In genomic region chr15:77446840-77447390, GRCh38 we compare ENCODE assay signal across 15 cellular contexts. TPM values are rescaled to one million over a fixed set of nuclear protein-coding genes. Genes with fewer than 3 reads are reported as not detected.
DNase-seq lines count a peak whose midpoint lies in the region; TF ChIP-seq lines count a peak whose summit lies in the region.
"Had no signal": no experiment of that assay in that cellular context is flagged by ENCODE, and none has a peak within 500 bp of the region (broad histone marks: within the 10 kb centered on the region; RNA-seq: fewer than 3 reads in every experiment).

No MANE protein-coding gene starts in this region.

- no peaks in the 10 kb centered on the region for H3K27me3 Mint-ChIP-seq in endothelial cell (ENCODE audit: unreplicated experiment)
- H3K27me3 Mint-ChIP-seq: B cell; CD4-positive, alpha-beta memory T cell had no signal

- WGBS in prostate gland = 46% methylated on average over 4 of the region's 4 CpGs

- H3K4me3 ChIP-seq in prostate gland (no peak overlapping the region), MG63 (no peak overlapping the region)
- H3K4me3 ChIP-seq: GM23338, PC-9 had no signal

- H3K4me1 Mint-ChIP-seq in endothelial cell (ENCODE audit: unreplicated experiment) = peaks cover 45% of the 10 kb centered on the region

- H3K27me3 ChIP-seq in prostate gland (replicated peaks; ENCODE audit: insufficient read depth) (no peaks in the 10 kb centered on the region), MG63 (no peaks in the 10 kb centered on the region)

- H3K4me1 ChIP-seq in prostate gland (replicated peaks) = no peaks in the 10 kb centered on the region

- H3K27ac ChIP-seq in prostate gland = no peak overlapping the region
- H3K27ac ChIP-seq: PC-9 had no signal

- H3K9me3 ChIP-seq in prostate gland (no peaks in the 10 kb centered on the region), MG63 (no peaks in the 10 kb centered on the region)

- TF ChIP-seq POLR2A in prostate gland (IDR thresholded peaks at IDR 0.05) = no peak

- peaks cover 23% of the 10 kb centered on the region for H3K36me3 Mint-ChIP-seq in endothelial cell (ENCODE audit: low read depth, unreplicated experiment)

- intact Hi-C loops in prostate gland (cut with DNase I) = no loop called here
- intact Hi-C loops in cardiac septum (cut with DNase I) = no loop called here

- no peaks in the 10 kb centered on the region for H3K36me3 ChIP-seq in prostate gland
- H3K36me3 ChIP-seq in MG63 = peaks cover 8% of the 10 kb centered on the region; the same call in 1 of the 2 replicates

- H3K4me3 Mint-ChIP-seq in endothelial cell (ENCODE audit: unreplicated experiment) = no peak overlapping the region
- H3K4me3 Mint-ChIP-seq: B cell; CD4-positive, alpha-beta memory T cell; GM23338 had no signal

- no peaks in the 10 kb centered on the region for H3K9me3 Mint-ChIP-seq in endothelial cell (ENCODE audit: unreplicated experiment)
- H3K9me3 Mint-ChIP-seq: CD4-positive, alpha-beta memory T cell; GM23338 had no signal

- peak overlapping the region; percentile 46 for H3K27ac Mint-ChIP-seq in endothelial cell (ENCODE audit: unreplicated experiment)
- H3K27ac Mint-ChIP-seq: B cell, GM23338 had no signal

- no peak for TF ChIP-seq CTCF in endothelial cell (IDR thresholded peaks at IDR 0.05; ENCODE audit: unreplicated experiment)
- no peak for TF ChIP-seq CTCF in prostate gland (IDR thresholded peaks at IDR 0.05)

- DNase-seq in HT-29 (ENCODE audit: low spot score) (peak; percentile 84), NCI-H82 (lab: John Stamatoyannopoulos, UW) (peak; percentile 71), endothelial cell (ENCODE audit: low spot score) (no peak), prostate gland (ENCODE audit: low spot score) (peak; percentile 14), cardiac septum (ENCODE audit: low spot score) (no peak), MG63 (no peak), amniotic stem cell (lab: John Stamatoyannopoulos, UW) (no peak)
- DNase-seq: CD4-positive, alpha-beta memory T cell; DMS79 treated with DMSO at 0.1 percent for 48 hours; KG1; NCI-H1105 treated with DMSO at 0.1 percent for 48 hours; NCI-H187; PC-9 had no signal

RNA-seq across cellular contexts. Expression of gene HMG20A, which starts 26.2 kb away (rescaled TPM):
- total RNA-seq in HT-29 (2014; rRNA removed; shearing (Covaris generic)) = 22.4 and 22.7 TPM in 2 replicates
- total RNA-seq in endothelial cell (ENCODE audit: unreplicated experiment) = 111 TPM
- total RNA-seq in prostate gland = 10 to 100 TPM; 15.9 to 51.4 TPM
- total RNA-seq in cardiac septum = 36.0 TPM
- total RNA-seq in MG63 (2014; rRNA removed; shearing (Covaris generic); ENCODE audit: low replicate concordance) = 6.2 and 6.8 TPM in 2 replicates

RNA-seq across cellular contexts. Expression of gene PEAK1, which starts 27.0 kb away (rescaled TPM):
- 15.7 and 25.9 TPM in 2 replicates for total RNA-seq in HT-29 (2014; rRNA removed; shearing (Covaris generic))
- total RNA-seq in endothelial cell (ENCODE audit: unreplicated experiment) = 289 TPM
- 100 to 1,000 TPM in 1 of 2 donors, 10 to 100 TPM in 1; 11.3 to 108 TPM for total RNA-seq in prostate gland
- 132 TPM for total RNA-seq in cardiac septum
- total RNA-seq in MG63 (2014; rRNA removed; shearing (Covaris generic); ENCODE audit: low replicate concordance) = 22.3 and 71.9 TPM in 2 replicates

Comparison
In these comparisons a context has a peak if more than half of its experiments do, and no peak if none do; other contexts are left out.
1. DNase-seq: peak in HT-29 (single experiment), NCI-H82 (single experiment) and prostate gland (single experiment); none in endothelial cell (single experiment), cardiac septum (single experiment), MG63 (single experiment) and amniotic stem cell (single experiment).